ENCODE assay signal across 31 cellular contexts in genomic region chr3:128131897-128132646, GRCh38.
"Had no signal": no experiment of that assay in that cellular context is flagged by ENCODE, and none has a peak within 500 bp of the region (broad histone marks: within the 10 kb centered on the region; RNA-seq: fewer than 3 reads in every experiment).

No MANE protein-coding gene starts in this region.

- H3K27me3 Mint-ChIP-seq: activated naive CD8-positive, alpha-beta T cell treated with anti-CD3 and anti-CD28 coated beads for 36 hours; activated T-helper 17 cell treated with anti-CD3 and anti-CD28 coated beads, Interleukin-2, amount 50 U/mL, for 72 hours had no signal

- H3K27ac Mint-ChIP-seq: activated CD4-positive, alpha-beta memory T cell treated with anti-CD3 and anti-CD28 coated beads, Interleukin-2, amount 10 ng/mL, durations not matched to agents 7 days and 5 days; activated naive CD8-positive, alpha-beta T cell treated with anti-CD3 and anti-CD28 coated beads for 36 hours; activated T-cell treated with anti-CD3 and anti-CD28 coated beads, Interleukin-2, amount 50 U/mL, for 72 hours; activated T-helper 17 cell treated with anti-CD3 and anti-CD28 coated beads, Interleukin-2, amount 50 U/mL, for 72 hours had no signal

- H3K4me3 ChIP-seq: cardiac muscle cell, Peyer's patch had no signal

- DNase-seq: activated CD4-positive, alpha-beta memory T cell treated with anti-CD3 and anti-CD28 coated beads, Interleukin-2, amount 10 ng/mL, durations not matched to agents 7 days and 5 days; activated CD4-positive, alpha-beta T cell treated with anti-CD3 and anti-CD28 coated beads for 1 hour; activated CD4-positive, alpha-beta T cell treated with anti-CD3 and anti-CD28 coated beads for 48 hours; activated CD4-positive, CD25-positive, alpha-beta regulatory T cell; activated effector memory CD4-positive, alpha-beta T cell treated with anti-CD3 and anti-CD28 coated beads, Interleukin-2, amount 50 U/mL, for 16 hours; activated naive CD4-positive, alpha-beta T cell; activated naive CD4-positive, alpha-beta T cell treated with anti-CD3 and anti-CD28 coated beads, Interleukin-2, amount 50 U/mL, for 16 hours; activated naive CD8-positive, alpha-beta T cell treated with anti-CD3 and anti-CD28 coated beads for 36 hours; activated T-cell treated with anti-CD3 and anti-CD28 coated beads, Interleukin-2, amount 50 U/mL, for 1 hour; activated T-cell treated with anti-CD3 and anti-CD28 coated beads, Interleukin-2, amount 50 U/mL, for 72 hours; amniotic stem cell; aorta; cerebellar nuclear complex; Karpas-422; NCI-H1048; NCI-H1105 treated with DMSO at 0.1 percent for 48 hours; NCI-H1436; NCI-H1694; NCI-H1930; NCI-H2081 treated with DMSO at 0.1 percent for 48 hours; NCI-H226; NCI-H524 treated with DMSO at 0.1 percent for 48 hours; PC-3; Peyer's patch; SW 1271; T1000; WERI-Rb-1 had no signal

- H3K27ac ChIP-seq: cardiac muscle cell, Peyer's patch, RWPE1, WERI-Rb-1 had no signal

- H3K4me1 ChIP-seq: Peyer's patch had no signal

- H3K4me1 Mint-ChIP-seq: activated CD4-positive, alpha-beta memory T cell treated with anti-CD3 and anti-CD28 coated beads, Interleukin-2, amount 10 ng/mL, durations not matched to agents 7 days and 5 days; activated naive CD8-positive, alpha-beta T cell treated with anti-CD3 and anti-CD28 coated beads for 36 hours; activated T-helper 17 cell treated with anti-CD3 and anti-CD28 coated beads, Interleukin-2, amount 50 U/mL, for 72 hours had no signal

- H3K36me3 Mint-ChIP-seq: activated naive CD8-positive, alpha-beta T cell treated with anti-CD3 and anti-CD28 coated beads for 36 hours had no signal

- H3K4me3 Mint-ChIP-seq: activated CD4-positive, alpha-beta memory T cell treated with anti-CD3 and anti-CD28 coated beads, Interleukin-2, amount 10 ng/mL, durations not matched to agents 7 days and 5 days; activated naive CD8-positive, alpha-beta T cell treated with anti-CD3 and anti-CD28 coated beads for 36 hours; activated T-cell treated with anti-CD3 and anti-CD28 coated beads, Interleukin-2, amount 50 U/mL, for 72 hours; activated T-helper 17 cell treated with anti-CD3 and anti-CD28 coated beads, Interleukin-2, amount 50 U/mL, for 72 hours had no signal

- H3K9me3 Mint-ChIP-seq: activated CD4-positive, alpha-beta memory T cell treated with anti-CD3 and anti-CD28 coated beads, Interleukin-2, amount 10 ng/mL, durations not matched to agents 7 days and 5 days; activated naive CD8-positive, alpha-beta T cell treated with anti-CD3 and anti-CD28 coated beads for 36 hours; activated T-cell treated with anti-CD3 and anti-CD28 coated beads, Interleukin-2, amount 50 U/mL, for 72 hours; activated T-helper 17 cell treated with anti-CD3 and anti-CD28 coated beads, Interleukin-2, amount 50 U/mL, for 72 hours had no signal

- ATAC-seq: activated T-cell treated with anti-CD3 and anti-CD28 coated beads, Interleukin-2, amount 50 U/mL, for 72 hours; activated T-helper 17 cell treated with anti-CD3 and anti-CD28 coated beads, Interleukin-2, amount 50 U/mL, for 72 hours; PC-3; Right ventricle myocardium inferior had no signal

- H3K36me3 ChIP-seq: cardiac muscle cell, Peyer's patch, WERI-Rb-1 had no signal

- H3K27me3 ChIP-seq: Peyer's patch had no signal

- H3K9me3 ChIP-seq: Peyer's patch had no signal
